11 cellular contexts compared by ENCODE assay signal in the genomic region with DNA sequence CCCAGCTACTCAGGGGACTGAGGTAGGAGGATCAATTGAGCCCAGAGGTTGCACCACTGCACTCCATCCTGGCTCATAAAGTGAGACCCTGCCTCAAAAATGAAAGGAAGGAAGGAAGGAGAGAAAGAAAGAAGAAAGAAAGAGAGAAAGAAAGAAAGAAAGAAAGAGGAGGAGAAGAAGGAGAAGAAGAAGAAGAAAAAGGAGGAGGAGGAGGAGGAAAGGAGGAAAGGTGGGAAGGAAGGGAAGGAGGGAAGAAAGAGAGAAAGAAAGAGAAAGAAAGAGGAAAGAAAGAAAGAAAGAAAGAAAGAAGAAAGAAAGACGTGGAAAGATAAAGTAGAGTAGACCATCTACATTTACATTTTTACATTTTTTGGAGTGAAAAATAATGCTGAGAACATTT. TPM values are rescaled to one million over a fixed set of nuclear protein-coding genes. Genes with fewer than 3 reads are reported as not detected.
"Had no signal": no experiment of that assay in that cellular context is flagged by ENCODE, and none has a peak within 500 bp of the region (broad histone marks: within the 10 kb centered on the region; RNA-seq: fewer than 3 reads in every experiment).

No MANE protein-coding gene starts in this region.

- ATAC-seq: GM23338, HCT116 had no signal

- H3K4me1 Mint-ChIP-seq: GM23338 had no signal

- H3K4me2 ChIP-seq: GM23338 had no signal

- DNase-seq: GM23248, GOT3, H7, H9, HCEC 1CT, HFFc6 had no signal

- H3K4me3 ChIP-seq: GM23248, GM23338, HAP-1 had no signal

- H3K4me3 Mint-ChIP-seq: GM23338, H9, HFFc6 had no signal

- H3K27ac Mint-ChIP-seq: GM23338, HFFc6 had no signal

- H3K27ac ChIP-seq: GM23248 had no signal

- FAIRE-seq: H1, H54 had no signal

- H2AFZ ChIP-seq: GM23248, GM23338 had no signal

- H3K9me3 ChIP-seq: HAP-1 had no signal

- H3K9me3 Mint-ChIP-seq: GM23338, H9, HFFc6 had no signal

- H3K9ac ChIP-seq: GM23248 had no signal

- H3K36me3 ChIP-seq: HAP-1 had no signal

RNA-seq across cellular contexts. Expression of gene FAM124B, which starts 39.8 kb away (rescaled TPM):
- total RNA-seq: GM23248 had no signal
- polyA plus RNA-seq: GM23248 had no signal
